In genomic region chr5:116084891-116085715, GRCh38 we compare ENCODE assay signal across 8 cellular contexts.
A peak's percentile ranks its signal among the peaks of the same experiment; 100 is the strongest.
DNase-seq lines count a peak whose midpoint lies in the region; TF ChIP-seq lines count a peak whose summit lies in the region.

COMMD10 (plus strand) TSS chr5:116085025.

- peak within 1 kb of the TSS; percentile 85 for H3K4me3 ChIP-seq in MM.1S (ENCODE audit: low read length)
- H3K4me3 ChIP-seq in SK-N-MC = peak within 1 kb of the TSS; percentile 82

- H3K9ac ChIP-seq in MM.1S (ENCODE audit: low read length) = peak within 1 kb of the TSS; percentile 84
- peak within 1 kb of the TSS; percentile 88 for H3K9ac ChIP-seq in SK-N-MC (ENCODE audit: insufficient read length)

- H3K9me3 ChIP-seq in MM.1S (replicated peaks; ENCODE audit: insufficient read depth, low read length) (no peaks in the 10 kb centered on the region), SK-N-MC (ENCODE audit: low read depth, low read length) (no peaks in the 10 kb centered on the region)

- peaks cover 6% of the 10 kb centered on the region; the same call in 1 of the 2 replicates for H3K4me1 ChIP-seq in MM.1S (ENCODE audit: low read length)

- no peaks in the 10 kb centered on the region for H3K9me3 Mint-ChIP-seq in activated naive CD4-positive, alpha-beta T cell treated with anti-CD3 and anti-CD28 coated beads, Interleukin-2, amount 10 ng/mL, durations not matched to agents 7 days and 5 days

- peak within 1 kb of the TSS; percentile 96 for H3K27ac Mint-ChIP-seq in activated naive CD4-positive, alpha-beta T cell treated with anti-CD3 and anti-CD28 coated beads, Interleukin-2, amount 10 ng/mL, durations not matched to agents 7 days and 5 days

- H3K36me3 ChIP-seq in MM.1S (replicated peaks; ENCODE audit: insufficient read depth, low read length) = no peaks in the 10 kb centered on the region
- no peaks in the 10 kb centered on the region for H3K36me3 ChIP-seq in SK-N-MC (ENCODE audit: insufficient read depth, low read length)

- no peaks in the 10 kb centered on the region for H3K27me3 Mint-ChIP-seq in activated naive CD4-positive, alpha-beta T cell treated with anti-CD3 and anti-CD28 coated beads, Interleukin-2, amount 10 ng/mL, durations not matched to agents 7 days and 5 days

- CTCF ChIA-PET in activated naive CD4-positive, alpha-beta T cell treated with anti-CD3 and anti-CD28 coated beads, Interleukin-2, amount 10 ng/mL, durations not matched to agents 7 days and 5 days (lab: Charles Lee) = no interaction called here

- DNase-seq in GM03348 (ENCODE audit: low spot score) (peak; percentile 87), HCEC 1CT (peak; percentile 77), MM.1S (peak; percentile 67), SK-N-MC (ENCODE audit: low read depth, low spot score) (peak; percentile 56), globus pallidus (ENCODE audit: low spot score) (peak; percentile 75), nucleus accumbens (lab: John Stamatoyannopoulos, UW) (peak; percentile 30 to 90 (median 74)), superior temporal gyrus (ENCODE audit: extremely low spot score) (peak; percentile 86)
- DNase-seq in activated naive CD4-positive, alpha-beta T cell treated with anti-CD3 and anti-CD28 coated beads, Interleukin-2, amount 10 ng/mL, durations not matched to agents 7 days and 5 days = peak; percentile 83

- H4K20me1 ChIP-seq in MM.1S (ENCODE audit: insufficient read depth, low read length) = no peaks in the 10 kb centered on the region

- peak within 1 kb of the TSS; percentile 49 for H2AFZ ChIP-seq in MM.1S (ENCODE audit: low read length)

- H3K9me2 ChIP-seq in MM.1S (replicated peaks; ENCODE audit: insufficient read depth, low read length) = no peaks in the 10 kb centered on the region

- no peak for TF ChIP-seq CTCF in MM.1S (IDR thresholded peaks at IDR 0.05; ENCODE audit: low read length)

- peaks cover 15% of the 10 kb centered on the region for H3K79me2 ChIP-seq in MM.1S (ENCODE audit: low read length)

- H3K4me3 Mint-ChIP-seq in activated naive CD4-positive, alpha-beta T cell treated with anti-CD3 and anti-CD28 coated beads, Interleukin-2, amount 10 ng/mL, durations not matched to agents 7 days and 5 days = peak within 1 kb of the TSS; percentile 91

- H3K27ac ChIP-seq in MM.1S (ENCODE audit: low read length) (peak within 1 kb of the TSS; percentile 46; the same call in 1 of the 2 replicates), SK-N-MC (peak within 1 kb of the TSS; percentile 53)

- peaks cover 34% of the 10 kb centered on the region for H3K36me3 Mint-ChIP-seq in activated naive CD4-positive, alpha-beta T cell treated with anti-CD3 and anti-CD28 coated beads, Interleukin-2, amount 10 ng/mL, durations not matched to agents 7 days and 5 days

- peaks cover 37% of the 10 kb centered on the region for H3K4me1 Mint-ChIP-seq in activated naive CD4-positive, alpha-beta T cell treated with anti-CD3 and anti-CD28 coated beads, Interleukin-2, amount 10 ng/mL, durations not matched to agents 7 days and 5 days

- peak within 1 kb of the TSS; percentile 93 for H3K4me2 ChIP-seq in MM.1S (ENCODE audit: low read depth, low read length)

- no peaks in the 10 kb centered on the region for H3F3A ChIP-seq in MM.1S (ENCODE audit: insufficient read depth, low read length)

- no peaks in the 10 kb centered on the region for H3K27me3 ChIP-seq in MM.1S (replicated peaks; ENCODE audit: insufficient read depth, low read length)

Comparison
In these comparisons a context has a peak if more than half of its experiments do, and no peak if none do; other contexts are left out.
1. Peak in every context shown above with its lines: DNase-seq, H3K4me3 ChIP-seq and H3K27ac ChIP-seq.